In genomic region chr9:70303268-70303667, GRCh38 we compare ENCODE assay signal across 17 cellular contexts.
"Had no signal": no experiment of that assay in that cellular context is flagged by ENCODE, and none has a peak within 500 bp of the region (broad histone marks: within the 10 kb centered on the region; RNA-seq: fewer than 3 reads in every experiment).

No MANE protein-coding gene starts in this region.

- H3K4me3 ChIP-seq: adrenal gland, lung, pancreas, thoracic aorta, upper lobe of right lung had no signal

- H3K27ac Mint-ChIP-seq: activated CD4-positive, alpha-beta memory T cell treated with anti-CD3 and anti-CD28 coated beads for 36 hours; activated CD4-positive, alpha-beta T cell treated with anti-CD3 and anti-CD28 coated beads for 36 hours; activated CD8-positive, alpha-beta memory T cell treated with anti-CD3 and anti-CD28 coated beads, Interleukin-2, amount 10 ng/mL, durations not matched to agents 7 days and 5 days; activated naive CD4-positive, alpha-beta T cell treated with anti-CD3 and anti-CD28 coated beads, Interleukin-2, amount 10 ng/mL, durations not matched to agents 7 days and 5 days; activated T-helper 2 cell treated with anti-CD3 and anti-CD28 coated beads, Interferon-gamma antibody, Interleukin-2, Interleukin-4, amounts not matched to agents 10 μg/mL and 5 μg/mL and 100 μg/mL, durations not matched to agents 14 hours and 24 hours and 36 hours; stimulated activated effector memory CD8-positive, alpha-beta T cell treated with anti-CD3 and anti-CD28 coated beads, Interleukin-12 subunit alpha, Interleukin-12 subunit beta, amount 100 ng/mL, for 72 hours had no signal

- H3K4me1 Mint-ChIP-seq: stimulated activated effector memory CD8-positive, alpha-beta T cell treated with anti-CD3 and anti-CD28 coated beads, Interleukin-12 subunit alpha, Interleukin-12 subunit beta, amount 100 ng/mL, for 72 hours had no signal

- H3K4me1 ChIP-seq: adrenal gland, upper lobe of right lung had no signal

- ATAC-seq: activated CD4-positive, alpha-beta T cell treated with anti-CD3 and anti-CD28 coated beads for 36 hours; activated CD8-positive, alpha-beta memory T cell treated with anti-CD3 and anti-CD28 coated beads, Interleukin-2, amount 10 ng/mL, durations not matched to agents 7 days and 5 days; esophagus mucosa; stimulated activated effector memory CD8-positive, alpha-beta T cell treated with anti-CD3 and anti-CD28 coated beads, Interleukin-12 subunit alpha, Interleukin-12 subunit beta, amount 100 ng/mL, for 72 hours; upper lobe of right lung had no signal

- H3K4me3 Mint-ChIP-seq: activated CD4-positive, alpha-beta memory T cell treated with anti-CD3 and anti-CD28 coated beads for 36 hours; activated CD4-positive, alpha-beta T cell treated with anti-CD3 and anti-CD28 coated beads for 36 hours; activated CD8-positive, alpha-beta memory T cell treated with anti-CD3 and anti-CD28 coated beads, Interleukin-2, amount 10 ng/mL, durations not matched to agents 7 days and 5 days; activated naive CD4-positive, alpha-beta T cell treated with anti-CD3 and anti-CD28 coated beads, Interleukin-2, amount 10 ng/mL, durations not matched to agents 7 days and 5 days; stimulated activated effector memory CD8-positive, alpha-beta T cell treated with anti-CD3 and anti-CD28 coated beads, Interleukin-12 subunit alpha, Interleukin-12 subunit beta, amount 100 ng/mL, for 72 hours had no signal

- H3K27ac ChIP-seq: adrenal gland, pancreas, thoracic aorta, upper lobe of right lung, VCaP had no signal

- H3K9me3 Mint-ChIP-seq: activated CD4-positive, alpha-beta memory T cell treated with anti-CD3 and anti-CD28 coated beads for 36 hours; activated naive CD4-positive, alpha-beta T cell treated with anti-CD3 and anti-CD28 coated beads, Interleukin-2, amount 10 ng/mL, durations not matched to agents 7 days and 5 days; activated T-helper 2 cell treated with anti-CD3 and anti-CD28 coated beads, Interferon-gamma antibody, Interleukin-2, Interleukin-4, amounts not matched to agents 10 μg/mL and 5 μg/mL and 100 μg/mL, durations not matched to agents 14 hours and 24 hours and 36 hours; stimulated activated effector memory CD8-positive, alpha-beta T cell treated with anti-CD3 and anti-CD28 coated beads, Interleukin-12 subunit alpha, Interleukin-12 subunit beta, amount 100 ng/mL, for 72 hours had no signal

- DNase-seq: activated CD4-positive, alpha-beta memory T cell treated with anti-CD3 and anti-CD28 coated beads for 36 hours; activated CD4-positive, alpha-beta T cell treated with anti-CD3 and anti-CD28 coated beads for 36 hours; activated CD8-positive, alpha-beta memory T cell treated with anti-CD3 and anti-CD28 coated beads, Interleukin-2, amount 10 ng/mL, durations not matched to agents 7 days and 5 days; activated naive CD4-positive, alpha-beta T cell treated with anti-CD3 and anti-CD28 coated beads, Interleukin-2, amount 10 ng/mL, durations not matched to agents 7 days and 5 days; activated T-cell treated with anti-CD3 and anti-CD28 coated beads, Interleukin-2, amount 50 U/mL, for 1 hour; adrenal gland; caudate nucleus; islet precursor cell; midbrain; pancreas; upper lobe of right lung had no signal

- H3K27me3 ChIP-seq: adrenal gland, pancreas, upper lobe of right lung had no signal

- H3K9me3 ChIP-seq: adrenal gland, pancreas, thoracic aorta, upper lobe of right lung had no signal

- H3K27me3 Mint-ChIP-seq: activated CD4-positive, alpha-beta memory T cell treated with anti-CD3 and anti-CD28 coated beads for 36 hours; activated CD4-positive, alpha-beta T cell treated with anti-CD3 and anti-CD28 coated beads for 36 hours; activated CD8-positive, alpha-beta memory T cell treated with anti-CD3 and anti-CD28 coated beads, Interleukin-2, amount 10 ng/mL, durations not matched to agents 7 days and 5 days; activated naive CD4-positive, alpha-beta T cell treated with anti-CD3 and anti-CD28 coated beads, Interleukin-2, amount 10 ng/mL, durations not matched to agents 7 days and 5 days had no signal
